Comparison of ENCODE assay signal across 11 cellular contexts in the genomic region with DNA sequence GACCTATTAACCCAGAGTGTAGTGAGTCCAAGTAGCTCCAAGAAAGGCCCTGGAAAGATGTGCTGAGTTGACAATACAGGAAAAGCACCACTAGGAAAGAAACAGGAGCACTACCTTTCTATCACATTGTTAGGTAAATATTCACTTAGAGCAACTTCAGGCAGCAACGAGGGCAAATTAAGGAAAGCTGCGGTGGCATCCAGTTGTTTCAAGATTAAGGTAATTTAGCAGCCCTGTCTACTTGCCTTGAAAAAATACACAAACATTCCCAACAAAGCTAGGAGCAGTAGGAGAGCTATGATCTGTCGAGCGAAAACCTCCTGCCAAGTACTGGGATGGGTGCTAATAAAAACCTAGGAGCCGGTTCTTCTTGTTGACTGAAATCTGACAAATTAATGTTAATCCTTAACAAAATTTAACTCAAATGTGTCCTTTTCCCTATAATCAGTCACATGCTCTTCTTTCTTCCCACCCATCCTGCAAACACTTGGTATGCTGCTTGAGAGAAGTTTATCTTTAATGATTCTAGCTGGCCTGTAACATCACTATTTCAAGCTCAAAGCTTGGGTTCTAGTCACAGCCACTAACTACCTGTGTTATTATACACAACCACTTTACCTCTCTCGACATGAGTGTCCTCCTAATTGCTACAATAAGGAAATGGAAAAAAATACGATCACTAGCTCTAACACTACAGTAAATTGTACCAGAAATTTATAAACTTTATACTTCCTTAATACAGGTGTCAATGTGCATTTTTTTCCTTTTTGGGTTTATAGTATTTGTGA. TPM values are rescaled to one million over a fixed set of nuclear protein-coding genes. Genes with fewer than 3 reads are reported as not detected.
DNase-seq lines count a peak whose midpoint lies in the region; ATAC-seq and TF ChIP-seq lines count a peak whose summit lies in the region.
"Had no signal": no experiment of that assay in that cellular context is flagged by ENCODE, and none has a peak within 500 bp of the region (broad histone marks: within the 10 kb centered on the region; RNA-seq: fewer than 3 reads in every experiment).

No MANE protein-coding gene starts in this region.

- H3K4me3 ChIP-seq in Peyer's patch: peak overlapping the region in 2 of 4 donors; percentile 77 to 96
- peak overlapping the region; percentile 19 for H3K4me3 ChIP-seq in iPS-18a (ENCODE audit: low read length)
- H3K4me3 ChIP-seq in subcutaneous abdominal adipose tissue (ENCODE audit: low read depth in 1 of 5, low read length in 5 of 5): peak overlapping the region in 3 of 5 donors; percentile 42 to 88 (median 51)

- POLR2A ChIA-PET in activated CD8-positive, alpha-beta T cell treated with anti-CD3 and anti-CD28 coated beads, Interleukin-2, amount 10 ng/mL, durations not matched to agents 7 days and 5 days (lab: Charles Lee): interaction anchor here (1.1 kb wide), 1 partner anchor 8 kb away, joined by 4 read pairs; no protein-coding TSS in a partner anchor
- POLR2A ChIA-PET in activated CD8-positive, alpha-beta T cell treated with anti-CD3 and anti-CD28 coated beads for 36 hours (lab: Charles Lee): interaction anchor here (0.9 to 1.2 kb wide), 2 partner anchors 27 to 350 kb away, joined by 3 to 4 read pairs; no protein-coding TSS in a partner anchor

- no peak for TF ChIP-seq POLR2A in Peyer's patch (IDR thresholded peaks at IDR 0.05)

- H3K27ac Mint-ChIP-seq in activated CD8-positive, alpha-beta T cell treated with anti-CD3 and anti-CD28 coated beads, Interleukin-2, amount 10 ng/mL, durations not matched to agents 7 days and 5 days: no peak overlapping the region
- no peak overlapping the region for H3K27ac Mint-ChIP-seq in activated CD8-positive, alpha-beta T cell treated with anti-CD3 and anti-CD28 coated beads for 36 hours

- ATAC-seq in activated CD8-positive, alpha-beta T cell treated with anti-CD3 and anti-CD28 coated beads, Interleukin-2, amount 10 ng/mL, durations not matched to agents 7 days and 5 days: no peak
- ATAC-seq in activated CD8-positive, alpha-beta T cell treated with anti-CD3 and anti-CD28 coated beads for 36 hours: no peak

- intact Hi-C loops in activated CD8-positive, alpha-beta T cell treated with anti-CD3 and anti-CD28 coated beads for 36 hours (cut with micrococcal nuclease): no loop called here

- no peak for TF ChIP-seq CTCF in activated CD8-positive, alpha-beta T cell treated with anti-CD3 and anti-CD28 coated beads for 36 hours (IDR thresholded peaks at IDR 0.05)
- TF ChIP-seq CTCF in Peyer's patch (IDR thresholded peaks at IDR 0.05): peak in 3 of 6 experiments; percentile 14 to 21 (median 16)

- H3K4me1 ChIP-seq in Peyer's patch: peaks cover 0 to 12% (median 5%) of the 10 kb centered on the region in 4 donors
- H3K4me1 ChIP-seq in iPS-18a (ENCODE audit: control insufficient read depth, low read depth, low read length): peaks cover 18% of the 10 kb centered on the region
- peaks cover 0 to 34% (median 27%) of the 10 kb centered on the region in 5 donors for H3K4me1 ChIP-seq in subcutaneous abdominal adipose tissue (ENCODE audit: control insufficient read depth in 5 of 5, insufficient read depth in 5 of 5, low read length in 5 of 5)

- no peaks in the 10 kb centered on the region for H3K36me3 ChIP-seq in Peyer's patch
- peaks cover 4% of the 10 kb centered on the region for H3K36me3 ChIP-seq in iPS-18a (ENCODE audit: control insufficient read depth, low read depth, low read length)
- H3K36me3 ChIP-seq in subcutaneous abdominal adipose tissue (ENCODE audit: control insufficient read depth in 5 of 5, insufficient read depth in 5 of 5, low read length in 5 of 5): peaks cover 0 to 4% (median 0%) of the 10 kb centered on the region in 5 donors

- peak overlapping the region in 3 of 4 donors; percentile 97 to 100 (median 99) for H3K27ac ChIP-seq in Peyer's patch
- no peak overlapping the region for H3K27ac ChIP-seq in iPS-18a (ENCODE audit: low read length)
- no peak overlapping the region for H3K27ac ChIP-seq in subcutaneous abdominal adipose tissue (ENCODE audit: low read depth, low read length)
- H3K27ac ChIP-seq: C4-2B had no signal

- peaks cover 49% of the 10 kb centered on the region for H3K4me1 Mint-ChIP-seq in activated CD8-positive, alpha-beta T cell treated with anti-CD3 and anti-CD28 coated beads, Interleukin-2, amount 10 ng/mL, durations not matched to agents 7 days and 5 days (ENCODE audit: low read depth)
- H3K4me1 Mint-ChIP-seq in activated CD8-positive, alpha-beta T cell treated with anti-CD3 and anti-CD28 coated beads for 36 hours (ENCODE audit: low read depth): peaks cover 32% of the 10 kb centered on the region

- H3K27me3 Mint-ChIP-seq in activated CD8-positive, alpha-beta T cell treated with anti-CD3 and anti-CD28 coated beads, Interleukin-2, amount 10 ng/mL, durations not matched to agents 7 days and 5 days (ENCODE audit: low read depth): no peaks in the 10 kb centered on the region
- H3K27me3 Mint-ChIP-seq in activated CD8-positive, alpha-beta T cell treated with anti-CD3 and anti-CD28 coated beads for 36 hours: no peaks in the 10 kb centered on the region

- DNase-seq in activated CD8-positive, alpha-beta T cell treated with anti-CD3 and anti-CD28 coated beads, Interleukin-2, amount 10 ng/mL, durations not matched to agents 7 days and 5 days: no peak
- DNase-seq in activated CD8-positive, alpha-beta T cell treated with anti-CD3 and anti-CD28 coated beads for 36 hours: no peak
- DNase-seq in Peyer's patch (no peak), NCI-H2081 treated with DMSO at 0.1 percent for 48 hours (lab: John Stamatoyannopoulos, UW) (no peak), H4 (ENCODE audit: low spot score) (no peak), middle frontal gyrus (ENCODE audit: extremely low spot score, low spot score) (no peak)
- DNase-seq: dorsolateral prefrontal cortex, mammary epithelial cell had no signal

- CTCF ChIA-PET in activated CD8-positive, alpha-beta T cell treated with anti-CD3 and anti-CD28 coated beads, Interleukin-2, amount 10 ng/mL, durations not matched to agents 7 days and 5 days (lab: Charles Lee): interaction anchor here (1.0 to 2.6 kb wide), 6 partner anchors 9 to 301 kb away, joined by 3 to 11 read pairs (median 4); no protein-coding TSS in a partner anchor
- CTCF ChIA-PET in activated CD8-positive, alpha-beta T cell treated with anti-CD3 and anti-CD28 coated beads for 36 hours (lab: Charles Lee): interaction anchor here (0.9 to 1.8 kb wide), 2 partner anchors 47 to 50 kb away, joined by 3 to 8 read pairs; no protein-coding TSS in a partner anchor

- H3K27me3 ChIP-seq in Peyer's patch: no peaks in the 10 kb centered on the region
- no peaks in the 10 kb centered on the region for H3K27me3 ChIP-seq in iPS-18a (ENCODE audit: control insufficient read depth, insufficient read depth, low read length)
- H3K27me3 ChIP-seq in subcutaneous abdominal adipose tissue (ENCODE audit: control insufficient read depth in 5 of 5, insufficient read depth in 4 of 5, low read length in 5 of 5): no peaks in the 10 kb centered on the region
- H3K27me3 ChIP-seq: dorsolateral prefrontal cortex had no signal

- H3K9me3 ChIP-seq in Peyer's patch (no peaks in the 10 kb centered on the region), iPS-18a (ENCODE audit: control insufficient read depth, low read depth, low read length) (peaks cover 8% of the 10 kb centered on the region), subcutaneous abdominal adipose tissue (ENCODE audit: control insufficient read depth in 5 of 5, low read length in 5 of 5) (peaks cover 0 to 6% (median 3%) of the 10 kb centered on the region in 5 donors)

- H3K9ac ChIP-seq in iPS-18a (ENCODE audit: low read length) (peak overlapping the region; percentile 13), subcutaneous abdominal adipose tissue (ENCODE audit: low read length in 5 of 5) (peak overlapping the region in 3 of 5 donors; percentile 33 to 97 (median 93))

- H3K9me3 Mint-ChIP-seq in activated CD8-positive, alpha-beta T cell treated with anti-CD3 and anti-CD28 coated beads, Interleukin-2, amount 10 ng/mL, durations not matched to agents 7 days and 5 days (ENCODE audit: insufficient read depth): peaks cover 16% of the 10 kb centered on the region
- peaks cover 14% of the 10 kb centered on the region for H3K9me3 Mint-ChIP-seq in activated CD8-positive, alpha-beta T cell treated with anti-CD3 and anti-CD28 coated beads for 36 hours

- peak overlapping the region; percentile 98 for H3K4me3 Mint-ChIP-seq in activated CD8-positive, alpha-beta T cell treated with anti-CD3 and anti-CD28 coated beads, Interleukin-2, amount 10 ng/mL, durations not matched to agents 7 days and 5 days
- no peak overlapping the region for H3K4me3 Mint-ChIP-seq in activated CD8-positive, alpha-beta T cell treated with anti-CD3 and anti-CD28 coated beads for 36 hours

- peaks cover 63% of the 10 kb centered on the region for H3K36me3 Mint-ChIP-seq in activated CD8-positive, alpha-beta T cell treated with anti-CD3 and anti-CD28 coated beads, Interleukin-2, amount 10 ng/mL, durations not matched to agents 7 days and 5 days (ENCODE audit: low read depth)
- peaks cover 32% of the 10 kb centered on the region for H3K36me3 Mint-ChIP-seq in activated CD8-positive, alpha-beta T cell treated with anti-CD3 and anti-CD28 coated beads for 36 hours (ENCODE audit: low read depth)

RNA-seq across cellular contexts. Expression of gene ACAA2, which starts 2.0 kb away (rescaled TPM):
- 100 to 1,000 TPM; 118 to 120 TPM for total RNA-seq in activated CD8-positive, alpha-beta T cell treated with anti-CD3 and anti-CD28 coated beads, Interleukin-2, amount 10 ng/mL, durations not matched to agents 7 days and 5 days
- 10 to 100 TPM; 83.3 to 84.6 TPM for total RNA-seq in activated CD8-positive, alpha-beta T cell treated with anti-CD3 and anti-CD28 coated beads for 36 hours
- 100 to 1,000 TPM in 3 of 4 donors, 10 to 100 TPM in 1; 97.4 to 257 (median 143) TPM for total RNA-seq in Peyer's patch
- total RNA-seq in H4 (2014; rRNA removed; shearing (Covaris generic)): 92.2 and 104 TPM in 2 replicates

Comparison
In these comparisons a context has a peak if more than half of its experiments do, and no peak if none do; other contexts are left out.
1. H3K27ac ChIP-seq: peak in Peyer's patch (3 of 4); none in iPS-18a (single experiment) and subcutaneous abdominal adipose tissue (single experiment).